In the genomic region with DNA sequence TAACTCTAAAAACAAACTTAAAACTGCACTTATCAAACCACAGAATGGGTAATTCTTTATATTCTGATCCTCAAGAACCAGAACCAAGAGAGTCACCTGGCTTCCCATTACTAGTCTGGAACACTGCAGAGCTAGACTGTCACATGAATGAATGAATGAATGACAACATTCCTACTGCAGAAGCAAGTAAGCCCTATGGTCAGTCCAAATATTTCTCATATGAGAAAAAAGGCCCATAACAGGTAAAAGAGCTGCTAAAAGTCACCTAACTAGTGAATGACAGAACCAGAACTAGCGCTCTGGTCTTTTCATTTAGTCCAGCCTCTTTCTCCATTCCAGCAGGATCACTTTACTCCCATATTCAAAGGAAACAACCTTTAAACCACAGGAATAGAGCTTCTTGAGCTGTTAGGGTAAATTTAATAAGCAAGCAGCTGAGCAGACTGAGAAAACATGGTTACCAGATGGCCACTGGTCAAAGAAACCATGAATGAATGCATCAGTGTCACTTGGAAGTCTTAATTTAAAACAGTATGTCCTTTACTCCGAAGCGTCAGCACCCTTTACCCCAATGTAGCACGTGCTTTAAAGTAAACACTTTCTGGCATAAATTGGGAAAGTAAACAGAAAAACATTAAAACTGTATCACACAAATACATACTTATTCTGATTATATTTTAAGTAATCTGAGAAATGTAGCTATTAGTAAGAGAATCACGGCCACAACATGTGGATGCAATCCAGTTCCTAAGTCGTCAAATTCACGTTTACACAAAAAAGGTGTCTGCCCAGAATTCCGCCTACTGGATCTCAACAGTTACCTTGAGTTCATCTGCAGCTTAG, we compare ENCODE assay signal across 8 cellular contexts. TPM values are rescaled to one million over a fixed set of nuclear protein-coding genes. Genes with fewer than 3 reads are reported as not detected.
DNase-seq lines count a peak whose midpoint lies in the region; TF ChIP-seq lines count a peak whose summit lies in the region.

No MANE protein-coding gene starts in this region.

- peak overlapping the region; percentile 93 for H3K4me3 ChIP-seq in GM06990 (replicated peaks; ENCODE audit: low read depth, low read length)
- peak overlapping the region; percentile 87 for H3K4me3 ChIP-seq in fibroblast of pulmonary artery (replicated peaks; ENCODE audit: low read depth, low read length)
- H3K4me3 ChIP-seq in skeletal muscle cell (ENCODE audit: low read depth, low read length), result peak overlapping the region; percentile 94

- TF ChIP-seq CTCF in GM06990 (IDR thresholded peaks at IDR 0.05; ENCODE audit: insufficient read depth, low read length, poor library complexity, severe bottlenecking) (no peak), fibroblast of pulmonary artery (IDR thresholded peaks at IDR 0.05; ENCODE audit: low read length, missing control alignments) (no peak)

- no peaks in the 10 kb centered on the region for H3K36me3 ChIP-seq in GM06990 (ENCODE audit: control insufficient read depth, insufficient read depth, low read length)

- H3K27me3 ChIP-seq in GM06990 (replicated peaks; ENCODE audit: control insufficient read depth, insufficient read depth, low read length), result no peaks in the 10 kb centered on the region; the same call in 1 of the 2 replicates

- no peak for DNase-seq in GM06990 (ENCODE audit: extremely low read depth, insufficient read length)
- DNase-seq in SK-N-DZ (ENCODE audit: low spot score), result peak; percentile 43
- DNase-seq in fibroblast of pulmonary artery (ENCODE audit: low read depth), result no peak
- DNase-seq in skeletal muscle cell (ENCODE audit: low read depth), result no peak
- no peak for DNase-seq in SIG-M5 (lab: John Stamatoyannopoulos, UW)
- no peak for DNase-seq in NCI-H82 (lab: John Stamatoyannopoulos, UW)
- DNase-seq in AG08396 (ENCODE audit: low spot score), result no peak
- no peak for DNase-seq in D341Med (ENCODE audit: low spot score)

RNA-seq across cellular contexts. Expression of gene PREP, which starts 1.4 kb away (rescaled TPM):
- polyA plus RNA-seq in SK-N-DZ (2014; cell fraction: cytosol; rRNA removed), result 30.3 and 32.9 TPM in 2 replicates
- polyA plus RNA-seq in SK-N-DZ (2014; cell fraction: nucleus; rRNA removed), result 19.3 and 23.5 TPM in 2 replicates
